In genomic region chr22:41834005-41834975, GRCh38 we compare ENCODE assay signal across 8 cellular contexts. TPM values are rescaled to one million over a fixed set of nuclear protein-coding genes. Genes with fewer than 3 reads are reported as not detected.
A peak's percentile ranks its signal among the peaks of the same experiment; 100 is the strongest.
DNase-seq lines count a peak whose midpoint lies in the region; ATAC-seq and TF ChIP-seq lines count a peak whose summit lies in the region.

No MANE protein-coding gene starts in this region.

- peaks cover 0 to 52% (median 17%) of the 10 kb centered on the region in 12 donors for H3K4me1 ChIP-seq in heart left ventricle
- peaks cover 10% of the 10 kb centered on the region for H3K4me1 ChIP-seq in testis

- intact Hi-C loops in heart left ventricle (cut with DNase I) (loop anchor here in 3 of 10 donors (5.0 to 10.0 kb wide), 4 partner anchors 61 to 241 kb away; partner anchors contain the start of genes MEI1 (in 1 of the 3), NAGA (in 1 of the 3), PHETA2 (in 1 of the 3) and SMDT1 (in 1 of the 3)), Right ventricle myocardium inferior (cut with DNase I) (loop anchor here (5.0 kb wide), 1 partner anchor 38 kb away; no protein-coding TSS in a partner anchor), testis (cut with DNase I; ENCODE audit: low total_unique reads) (no loop called here)
- intact Hi-C loops in activated T-helper 2 cell treated with anti-CD3 and anti-CD28 coated beads, Interferon-gamma antibody, Interleukin-2, Interleukin-4, amounts not matched to agents 10 μg/mL and 5 μg/mL and 100 μg/mL, durations not matched to agents 14 hours and 24 hours and 36 hours (cut with micrococcal nuclease), result loop anchor here (1.0 to 10.0 kb wide), 2 partner anchors 9 to 241 kb away; partner anchors contain the start of genes NAGA, PHETA2 and SMDT1

- peaks cover 74% of the 10 kb centered on the region for H3K36me3 Mint-ChIP-seq in activated T-helper 2 cell treated with anti-CD3 and anti-CD28 coated beads, Interferon-gamma antibody, Interleukin-2, Interleukin-4, amounts not matched to agents 10 μg/mL and 5 μg/mL and 100 μg/mL, durations not matched to agents 14 hours and 24 hours and 36 hours (ENCODE audit: low read depth)

- peaks cover 0 to 18% (median 13%) of the 10 kb centered on the region in 9 donors for H3K36me3 ChIP-seq in heart left ventricle
- peaks cover 1% of the 10 kb centered on the region for H3K36me3 ChIP-seq in kidney epithelial cell (ENCODE audit: control insufficient read depth, insufficient read depth, low read length)
- H3K36me3 ChIP-seq in testis (ENCODE audit: low read depth, missing control alignments), result no peaks in the 10 kb centered on the region

- no peak for DNase-seq in heart left ventricle
- DNase-seq in Right ventricle myocardium inferior (ENCODE audit: missing footprints), result no peak
- no peak for DNase-seq in activated T-helper 2 cell treated with anti-CD3 and anti-CD28 coated beads, Interferon-gamma antibody, Interleukin-2, Interleukin-4, amounts not matched to agents 10 μg/mL and 5 μg/mL and 100 μg/mL, durations not matched to agents 14 hours and 24 hours and 36 hours (ENCODE audit: low spot score)
- DNase-seq in kidney epithelial cell (ENCODE audit: low read depth), result no peak
- no peak for DNase-seq in testis
- no peak for DNase-seq in D341Med (ENCODE audit: low spot score)

- 11 to 19% (median 14%) methylated on average over 11 to 14 of the region's 14 CpGs for WGBS in heart left ventricle, 4 donors
- 5 to 6% methylated on average over 14 of the region's 14 CpGs for WGBS in testis, 2 donors

- H3K27me3 ChIP-seq in heart left ventricle (no peaks in the 10 kb centered on the region), kidney epithelial cell (ENCODE audit: control insufficient read depth, insufficient read depth, low read length) (no peaks in the 10 kb centered on the region), testis (no peaks in the 10 kb centered on the region)

- H3K4me3 ChIP-seq in heart left ventricle (peak overlapping the region; percentile 76 to 99 (median 96)), kidney epithelial cell (ENCODE audit: low read depth, low read length) (peak overlapping the region; percentile 84), testis (peak overlapping the region; percentile 87 to 96)

- H3K4me3 Mint-ChIP-seq in activated T-helper 2 cell treated with anti-CD3 and anti-CD28 coated beads, Interferon-gamma antibody, Interleukin-2, Interleukin-4, amounts not matched to agents 10 μg/mL and 5 μg/mL and 100 μg/mL, durations not matched to agents 14 hours and 24 hours and 36 hours (ENCODE audit: low read depth), result peak overlapping the region; percentile 99

- peak overlapping the region; percentile 89 for H3K27ac Mint-ChIP-seq in activated T-helper 2 cell treated with anti-CD3 and anti-CD28 coated beads, Interferon-gamma antibody, Interleukin-2, Interleukin-4, amounts not matched to agents 10 μg/mL and 5 μg/mL and 100 μg/mL, durations not matched to agents 14 hours and 24 hours and 36 hours

- no peaks in the 10 kb centered on the region for H3K27me3 Mint-ChIP-seq in activated T-helper 2 cell treated with anti-CD3 and anti-CD28 coated beads, Interferon-gamma antibody, Interleukin-2, Interleukin-4, amounts not matched to agents 10 μg/mL and 5 μg/mL and 100 μg/mL, durations not matched to agents 14 hours and 24 hours and 36 hours (ENCODE audit: low read depth)

- ATAC-seq in heart left ventricle (no peak), Right ventricle myocardium inferior (no peak), HG02588 (IDR thresholded peaks at IDR 0.05; ENCODE audit: unreplicated experiment) (no peak), HG02970 (IDR thresholded peaks at IDR 0.05; ENCODE audit: low FRiP score, unreplicated experiment) (no peak)

- no peak for TF ChIP-seq CTCF in heart left ventricle (IDR thresholded peaks at IDR 0.05)
- no peak for TF ChIP-seq CTCF in kidney epithelial cell (IDR thresholded peaks at IDR 0.05; ENCODE audit: insufficient read depth, low read length, poor library complexity, severe bottlenecking)
- no peak for TF ChIP-seq CTCF in testis (IDR thresholded peaks at IDR 0.05)

- H3K27ac ChIP-seq in heart left ventricle (peak overlapping the region; percentile 90 to 99 (median 94)), testis (peak overlapping the region; percentile 98)

- TF ChIP-seq POLR2A in heart left ventricle (IDR thresholded peaks at IDR 0.05), result no peak
- no peak for TF ChIP-seq POLR2A in testis (IDR thresholded peaks at IDR 0.05)

- H3K9me3 ChIP-seq in heart left ventricle (no peaks in the 10 kb centered on the region), testis (no peaks in the 10 kb centered on the region)

- peaks cover 3% of the 10 kb centered on the region for H3K9me3 Mint-ChIP-seq in activated T-helper 2 cell treated with anti-CD3 and anti-CD28 coated beads, Interferon-gamma antibody, Interleukin-2, Interleukin-4, amounts not matched to agents 10 μg/mL and 5 μg/mL and 100 μg/mL, durations not matched to agents 14 hours and 24 hours and 36 hours

- peaks cover 48% of the 10 kb centered on the region for H3K4me1 Mint-ChIP-seq in activated T-helper 2 cell treated with anti-CD3 and anti-CD28 coated beads, Interferon-gamma antibody, Interleukin-2, Interleukin-4, amounts not matched to agents 10 μg/mL and 5 μg/mL and 100 μg/mL, durations not matched to agents 14 hours and 24 hours and 36 hours (ENCODE audit: low read depth)

RNA-seq across cellular contexts. Expression of gene SREBF2, which starts 1.4 kb away (rescaled TPM):
- total RNA-seq in heart left ventricle, result 100 to 1,000 TPM in 3 of 9 donors, 10 to 100 TPM in 6; 49.1 to 109 (median 73.0) TPM
- 100 to 1,000 TPM in 1 of 2 donors, 10 to 100 TPM in 1; 39.4 to 115 TPM for polyA plus RNA-seq in heart left ventricle
- 75.5 TPM for total RNA-seq in Right ventricle myocardium inferior
- 191 and 202 TPM in 2 replicates for total RNA-seq in activated T-helper 2 cell treated with anti-CD3 and anti-CD28 coated beads, Interferon-gamma antibody, Interleukin-2, Interleukin-4, amounts not matched to agents 10 μg/mL and 5 μg/mL and 100 μg/mL, durations not matched to agents 14 hours and 24 hours and 36 hours
- 108 and 133 TPM in 2 replicates for total RNA-seq in kidney epithelial cell
- total RNA-seq in testis, result 100 to 1,000 TPM in 1 of 2 donors, 10 to 100 TPM in 1; 79.8 to 119 TPM
- 59.7 TPM for polyA plus RNA-seq in testis (ENCODE audit: insufficient read depth, low read depth, low replicate concordance)

RNA-seq across cellular contexts. Expression of gene CCDC134, which starts 33.8 kb away (rescaled TPM):
- total RNA-seq in heart left ventricle (10 to 100 TPM in 1 of 9 donors, 1 to 10 TPM in 8; 2.3 to 10.2 (median 3.5) TPM), Right ventricle myocardium inferior (4.1 TPM), kidney epithelial cell (10.3 and 13.3 TPM in 2 replicates), testis (10 to 100 TPM; 12.8 to 20.8 TPM)
- polyA plus RNA-seq in heart left ventricle (1 to 10 TPM; 2.2 to 5.0 TPM), testis (ENCODE audit: insufficient read depth, low read depth, low replicate concordance) (15.6 TPM)
- total RNA-seq in activated T-helper 2 cell treated with anti-CD3 and anti-CD28 coated beads, Interferon-gamma antibody, Interleukin-2, Interleukin-4, amounts not matched to agents 10 μg/mL and 5 μg/mL and 100 μg/mL, durations not matched to agents 14 hours and 24 hours and 36 hours, result 17.4 and 19.6 TPM in 2 replicates
